In genomic region chr6:104585646-104586045, GRCh38 we compare ENCODE assay signal across 29 cellular contexts.
"Had no signal": no experiment of that assay in that cellular context is flagged by ENCODE, and none has a peak within 500 bp of the region (broad histone marks: within the 10 kb centered on the region; RNA-seq: fewer than 3 reads in every experiment).

No MANE protein-coding gene starts in this region.

- H3K4me1 ChIP-seq: colonic mucosa, Peyer's patch, SJSA1 had no signal

- ATAC-seq: activated CD8-positive, alpha-beta T cell treated with anti-CD3 and anti-CD28 coated beads for 36 hours; activated T-cell treated with anti-CD3 and anti-CD28 coated beads, Interleukin-2, amount 50 U/mL, for 72 hours; activated T-helper 17 cell treated with anti-CD3 and anti-CD28 coated beads, Interleukin-2, amount 50 U/mL, for 72 hours had no signal

- H3K9me3 ChIP-seq: colonic mucosa, Peyer's patch, SJSA1, SK-N-SH had no signal

- H3K9me2 ChIP-seq: SK-N-SH had no signal

- H3K27ac ChIP-seq: brain microvascular endothelial cell, cardiac muscle cell, colonic mucosa, Peyer's patch, SJSA1 had no signal

- DNase-seq: activated CD4-positive, alpha-beta T cell treated with anti-CD3 and anti-CD28 coated beads, Interleukin-2, amount 10 ng/mL, durations not matched to agents 24 days and 14 days; activated CD4-positive, alpha-beta T cell treated with anti-CD3 and anti-CD28 coated beads, Interleukin-2, amount 50 U/mL, for 4 hours; activated CD8-positive, alpha-beta T cell treated with anti-CD3 and anti-CD28 coated beads for 36 hours; activated effector memory CD4-positive, alpha-beta T cell treated with anti-CD3 and anti-CD28 coated beads, Interleukin-2, amount 50 U/mL, for 16 hours; activated naive CD4-positive, alpha-beta T cell; activated naive CD4-positive, alpha-beta T cell treated with anti-CD3 and anti-CD28 coated beads, Interleukin-2, amount 50 U/mL, for 16 hours; activated naive CD8-positive, alpha-beta T cell treated with anti-CD3 and anti-CD28 coated beads for 36 hours; activated T-cell treated with anti-CD3 and anti-CD28 coated beads, Interleukin-2, amount 50 U/mL, for 1 hour; activated T-cell treated with anti-CD3 and anti-CD28 coated beads, Interleukin-2, amount 50 U/mL, for 72 hours; amniotic stem cell; aorta; brain microvascular endothelial cell; colonic mucosa; Kasumi-1; KG1; MM.1S; MV-4-11; NCI-H1092; NCI-H1417 treated with DMSO at 0.1 percent for 48 hours; NCI-H1694 treated with DMSO at 0.1 percent for 48 hours; NCI-H2029 treated with DMSO at 0.1 percent for 48 hours; NCI-H446 treated with DMSO at 0.1 percent for 48 hours; Peyer's patch; RPMI8226; SHP77 treated with DMSO at 0.1 percent for 48 hours; SK-N-SH had no signal

- H3K4me2 ChIP-seq: SK-N-SH had no signal

- H3K36me3 ChIP-seq: brain microvascular endothelial cell, cardiac muscle cell, colonic mucosa, Peyer's patch, SJSA1 had no signal

- H3K4me3 ChIP-seq: cardiac muscle cell, colonic mucosa, Peyer's patch, SJSA1 had no signal
